In the genomic region with DNA sequence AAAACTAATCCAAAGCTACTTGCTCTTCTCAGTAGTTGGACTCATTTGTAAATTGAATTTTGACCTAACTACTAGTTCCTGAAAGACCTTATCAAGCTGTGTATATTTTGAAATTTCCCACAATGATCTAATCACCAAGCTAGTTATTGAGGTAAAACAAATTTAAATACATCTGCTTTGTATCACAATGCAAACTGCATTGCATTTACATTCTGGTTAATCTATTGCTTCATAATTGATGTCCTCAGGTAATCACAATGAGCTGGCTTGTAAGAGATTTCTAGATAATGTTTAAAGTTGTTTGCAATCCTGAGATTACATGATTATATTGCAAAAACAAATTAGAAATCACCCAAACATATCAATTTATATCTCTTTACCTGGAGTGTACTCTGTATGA, we compare ENCODE assay signal across 28 cellular contexts.
"Had no signal": no experiment of that assay in that cellular context is flagged by ENCODE, and none has a peak within 500 bp of the region (broad histone marks: within the 10 kb centered on the region; RNA-seq: fewer than 3 reads in every experiment).

No MANE protein-coding gene starts in this region.

- H3K4me3 Mint-ChIP-seq: dendritic cell treated with granulocyte-macrophage colony-stimulating factor and Interleukin-4, amounts not matched to agents 40 ng/mL and 50 ng/mL, for 4 days; effector memory CD8-positive, alpha-beta T cell; endodermal cell; mesothelial cell of epicardium; naive B cell had no signal

- FAIRE-seq: endometrium, islet of Langerhans, keratinocyte had no signal

- H3K36me3 Mint-ChIP-seq: mesothelial cell of epicardium, naive B cell had no signal

- H3K27ac ChIP-seq: colonic mucosa, epithelial cell of prostate, esophagus squamous epithelium, gastrocnemius medialis, heart right ventricle, left lung, lower lobe of right lung had no signal

- ATAC-seq: effector memory CD8-positive, alpha-beta T cell; esophagus mucosa; gastrocnemius medialis; heart right ventricle; left cardiac atrium; left lung; left ventricle myocardium superior; lower lobe of right lung; mucosa of descending colon had no signal

- H3K9me3 ChIP-seq: colonic mucosa, esophagus squamous epithelium, gastrocnemius medialis, left lung, lower lobe of right lung, mucosa of descending colon had no signal

- H3K36me3 ChIP-seq: colonic mucosa, esophagus squamous epithelium, gastrocnemius medialis, heart right ventricle, left lung, lower lobe of right lung had no signal

- H3K4me3 ChIP-seq: colonic mucosa, esophagus squamous epithelium, gastrocnemius medialis, heart right ventricle, left lung, lower lobe of right lung, mucosa of descending colon had no signal

- H3K27ac Mint-ChIP-seq: dendritic cell treated with granulocyte-macrophage colony-stimulating factor and Interleukin-4, amounts not matched to agents 40 ng/mL and 50 ng/mL, for 4 days; effector memory CD8-positive, alpha-beta T cell; endodermal cell; mesothelial cell of epicardium; naive B cell had no signal

- DNase-seq: colonic mucosa; cortex of kidney; effector CD8-positive, alpha-beta T cell; effector memory CD8-positive, alpha-beta T cell; endodermal cell; erythroblast; esophagus squamous epithelium; foreskin fibroblast; foreskin melanocyte; gastrocnemius medialis; glutamatergic neuron; head of caudate nucleus; heart right ventricle; hippocampal formation; left cardiac atrium; left lung; left ventricle myocardium superior; lower lobe of right lung; mesenchymal stem cell; mucosa of descending colon; naive B cell had no signal

- H3K4me1 Mint-ChIP-seq: mesothelial cell of epicardium, naive B cell had no signal

- H3K27me3 Mint-ChIP-seq: dendritic cell treated with granulocyte-macrophage colony-stimulating factor and Interleukin-4, amounts not matched to agents 40 ng/mL and 50 ng/mL, for 4 days; effector memory CD8-positive, alpha-beta T cell; naive B cell had no signal

- H3K9me3 Mint-ChIP-seq: dendritic cell treated with granulocyte-macrophage colony-stimulating factor and Interleukin-4, amounts not matched to agents 40 ng/mL and 50 ng/mL, for 4 days; endodermal cell; mesothelial cell of epicardium had no signal
